17 cellular contexts compared by ENCODE assay signal in genomic region chr14:33555710-33556350, GRCh38.
"Had no signal": no experiment of that assay in that cellular context is flagged by ENCODE, and none has a peak within 500 bp of the region (broad histone marks: within the 10 kb centered on the region; RNA-seq: fewer than 3 reads in every experiment).

No MANE protein-coding gene starts in this region.

- H3K4me3 Mint-ChIP-seq: activated naive CD8-positive, alpha-beta T cell treated with anti-CD3 and anti-CD28 coated beads, Interleukin-2, amount 10 ng/mL, durations not matched to agents 7 days and 5 days; natural killer cell treated with Interleukin-12 subunit alpha and Interleukin-12 subunit beta and Interleukin-15 and Interleukin-18, amount 100 ng/mL, for 72 hours had no signal

- H3K9me3 ChIP-seq: esophagus muscularis mucosa, suprapubic skin, transverse colon, vagina had no signal

- H3K27me3 Mint-ChIP-seq: activated naive CD8-positive, alpha-beta T cell treated with anti-CD3 and anti-CD28 coated beads, Interleukin-2, amount 10 ng/mL, durations not matched to agents 7 days and 5 days; natural killer cell treated with Interleukin-12 subunit alpha and Interleukin-12 subunit beta and Interleukin-15 and Interleukin-18, amount 100 ng/mL, for 72 hours had no signal

- H3K36me3 Mint-ChIP-seq: activated naive CD8-positive, alpha-beta T cell treated with anti-CD3 and anti-CD28 coated beads, Interleukin-2, amount 10 ng/mL, durations not matched to agents 7 days and 5 days; natural killer cell treated with Interleukin-12 subunit alpha and Interleukin-12 subunit beta and Interleukin-15 and Interleukin-18, amount 100 ng/mL, for 72 hours had no signal

- H3K9me3 Mint-ChIP-seq: activated naive CD8-positive, alpha-beta T cell treated with anti-CD3 and anti-CD28 coated beads, Interleukin-2, amount 10 ng/mL, durations not matched to agents 7 days and 5 days; natural killer cell treated with Interleukin-12 subunit alpha and Interleukin-12 subunit beta and Interleukin-15 and Interleukin-18, amount 100 ng/mL, for 72 hours had no signal

- H3K4me1 ChIP-seq: suprapubic skin, transverse colon, vagina had no signal

- H3K27ac Mint-ChIP-seq: activated naive CD8-positive, alpha-beta T cell treated with anti-CD3 and anti-CD28 coated beads, Interleukin-2, amount 10 ng/mL, durations not matched to agents 7 days and 5 days; natural killer cell treated with Interleukin-12 subunit alpha and Interleukin-12 subunit beta and Interleukin-15 and Interleukin-18, amount 100 ng/mL, for 72 hours; progenitor cell of endocrine pancreas had no signal

- H3K36me3 ChIP-seq: esophagus muscularis mucosa, suprapubic skin, transverse colon, vagina, WERI-Rb-1 had no signal

- H3K27ac ChIP-seq: esophagus muscularis mucosa, suprapubic skin, transverse colon, vagina, WERI-Rb-1 had no signal

- DNase-seq: activated CD4-positive, alpha-beta T cell treated with anti-CD3 and anti-CD28 coated beads, Interleukin-2, amount 50 U/mL, for 48 hours; activated naive CD4-positive, alpha-beta T cell; activated naive CD8-positive, alpha-beta T cell treated with anti-CD3 and anti-CD28 coated beads, Interleukin-2, amount 10 ng/mL, durations not matched to agents 7 days and 5 days; amygdala; cortex of kidney; effector CD4-positive, alpha-beta T cell; left cardiac atrium; nucleus accumbens; stimulated activated naive CD8-positive, alpha-beta T cell treated with anti-CD3 and anti-CD28 coated beads, Interleukin-15, Interleukin-2, amounts not matched to agents 100 U/mL and 50 U/mL, for 24 hours; SW 1271; transverse colon; WERI-Rb-1 had no signal

- H3K27me3 ChIP-seq: esophagus muscularis mucosa, suprapubic skin, transverse colon, vagina had no signal

- H3K4me1 Mint-ChIP-seq: activated naive CD8-positive, alpha-beta T cell treated with anti-CD3 and anti-CD28 coated beads, Interleukin-2, amount 10 ng/mL, durations not matched to agents 7 days and 5 days had no signal

- H3K4me3 ChIP-seq: esophagus muscularis mucosa, suprapubic skin, transverse colon, vagina had no signal
